Comparison of ENCODE assay signal across 1 cellular context in the genomic region with DNA sequence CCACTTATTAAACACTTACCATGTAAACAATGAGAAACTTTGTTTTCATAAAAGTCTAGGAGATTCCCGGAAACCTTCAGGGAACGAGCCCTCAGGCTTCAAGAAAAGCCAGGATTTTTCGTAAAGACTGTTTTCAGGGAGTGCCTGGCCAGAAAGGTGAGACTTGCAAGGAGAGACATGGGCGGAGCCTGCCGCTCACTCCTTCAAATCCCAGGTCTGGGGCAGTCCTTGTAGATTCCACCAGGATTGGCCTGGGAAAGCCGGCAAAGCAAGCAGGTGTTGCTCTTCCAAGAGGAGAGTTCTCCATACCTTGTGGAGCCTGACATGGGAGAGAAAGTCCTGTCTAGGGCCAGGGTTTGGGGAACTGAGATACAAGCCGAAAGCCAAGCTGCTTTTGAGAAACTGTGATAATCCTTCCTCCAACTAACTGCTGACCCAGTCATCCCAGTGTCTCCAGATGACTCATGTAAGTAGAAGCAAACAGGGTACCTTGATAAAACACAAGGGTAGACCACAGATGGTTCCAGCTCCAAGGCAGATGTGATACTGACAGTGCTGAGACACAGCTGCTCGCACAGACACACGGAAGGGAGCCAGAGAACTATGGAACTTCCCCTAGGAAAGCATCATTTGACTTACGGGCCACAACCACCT.
TF ChIP-seq lines count a peak whose summit lies in the region.

No MANE protein-coding gene starts in this region.

TF ChIP-seq in K562, 482 proteins besides CTCF, POLR2A, EP300 and RAD21 (continued from another document):
- TF ChIP-seq, protein P1, sequence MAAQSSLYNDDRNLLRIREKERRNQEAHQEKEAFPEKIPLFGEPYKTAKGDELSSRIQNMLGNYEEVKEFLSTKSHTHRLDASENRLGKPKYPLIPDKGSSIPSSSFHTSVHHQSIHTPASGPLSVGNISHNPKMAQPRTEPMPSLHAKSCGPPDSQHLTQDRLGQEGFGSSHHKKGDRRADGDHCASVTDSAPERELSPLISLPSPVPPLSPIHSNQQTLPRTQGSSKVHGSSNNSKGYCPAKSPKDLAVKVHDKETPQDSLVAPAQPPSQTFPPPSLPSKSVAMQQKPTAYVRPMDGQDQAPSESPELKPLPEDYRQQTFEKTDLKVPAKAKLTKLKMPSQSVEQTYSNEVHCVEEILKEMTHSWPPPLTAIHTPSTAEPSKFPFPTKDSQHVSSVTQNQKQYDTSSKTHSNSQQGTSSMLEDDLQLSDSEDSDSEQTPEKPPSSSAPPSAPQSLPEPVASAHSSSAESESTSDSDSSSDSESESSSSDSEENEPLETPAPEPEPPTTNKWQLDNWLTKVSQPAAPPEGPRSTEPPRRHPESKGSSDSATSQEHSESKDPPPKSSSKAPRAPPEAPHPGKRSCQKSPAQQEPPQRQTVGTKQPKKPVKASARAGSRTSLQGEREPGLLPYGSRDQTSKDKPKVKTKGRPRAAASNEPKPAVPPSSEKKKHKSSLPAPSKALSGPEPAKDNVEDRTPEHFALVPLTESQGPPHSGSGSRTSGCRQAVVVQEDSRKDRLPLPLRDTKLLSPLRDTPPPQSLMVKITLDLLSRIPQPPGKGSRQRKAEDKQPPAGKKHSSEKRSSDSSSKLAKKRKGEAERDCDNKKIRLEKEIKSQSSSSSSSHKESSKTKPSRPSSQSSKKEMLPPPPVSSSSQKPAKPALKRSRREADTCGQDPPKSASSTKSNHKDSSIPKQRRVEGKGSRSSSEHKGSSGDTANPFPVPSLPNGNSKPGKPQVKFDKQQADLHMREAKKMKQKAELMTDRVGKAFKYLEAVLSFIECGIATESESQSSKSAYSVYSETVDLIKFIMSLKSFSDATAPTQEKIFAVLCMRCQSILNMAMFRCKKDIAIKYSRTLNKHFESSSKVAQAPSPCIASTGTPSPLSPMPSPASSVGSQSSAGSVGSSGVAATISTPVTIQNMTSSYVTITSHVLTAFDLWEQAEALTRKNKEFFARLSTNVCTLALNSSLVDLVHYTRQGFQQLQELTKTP (IDR thresholded peaks at IDR 0.05; ENCODE audit: low read depth in 1 of 2, partially characterized antibody in 2 of 2) = no peak
- peak; percentile 98 for TF ChIP-seq ZNF316 (IDR thresholded peaks at IDR 0.05)
- TF ChIP-seq MCM2 (IDR thresholded peaks at IDR 0.05; ENCODE audit: low read depth) = no peak
- peak; percentile 83 for TF ChIP-seq TAL1 (IDR thresholded peaks at IDR 0.05)
- peak; percentile 39; the same call in 1 of the 2 replicates for TF ChIP-seq ZNF766 (CRISPR knock-in tag; conservative IDR thresholded peaks at IDR 0.05)
- peak; percentile 92 for TF ChIP-seq MAFK (IDR thresholded peaks at IDR 0.05; ENCODE audit: low read length)
- TF ChIP-seq ZKSCAN8 (CRISPR knock-in tag; IDR thresholded peaks at IDR 0.05) = peak; percentile 51; the same call in 1 of the 2 replicates
- peak; percentile 88 for TF ChIP-seq TCF3 (CRISPR knock-in tag; IDR thresholded peaks at IDR 0.05)
- peak; percentile 81 for TF ChIP-seq KLF16 (IDR thresholded peaks at IDR 0.05)
- 0 out of 2 replicates have a peak, but pooled peaks have one; percentile 58 for TF ChIP-seq SMAD4 (CRISPR knock-in tag; conservative IDR thresholded peaks at IDR 0.05)
- TF ChIP-seq CHD2 (IDR thresholded peaks at IDR 0.05; ENCODE audit: low read depth, low read length) = no peak
- peak; percentile 87 for TF ChIP-seq JUND (IDR thresholded peaks at IDR 0.05; ENCODE audit: borderline replicate concordance, low read depth, low read length)
- TF ChIP-seq JUND (tag; IDR thresholded peaks at IDR 0.05; ENCODE audit: borderline replicate concordance, low read depth, low read length) = peak; percentile 89; the same call in 2 of the 3 replicates
- TF ChIP-seq, protein P2, sequence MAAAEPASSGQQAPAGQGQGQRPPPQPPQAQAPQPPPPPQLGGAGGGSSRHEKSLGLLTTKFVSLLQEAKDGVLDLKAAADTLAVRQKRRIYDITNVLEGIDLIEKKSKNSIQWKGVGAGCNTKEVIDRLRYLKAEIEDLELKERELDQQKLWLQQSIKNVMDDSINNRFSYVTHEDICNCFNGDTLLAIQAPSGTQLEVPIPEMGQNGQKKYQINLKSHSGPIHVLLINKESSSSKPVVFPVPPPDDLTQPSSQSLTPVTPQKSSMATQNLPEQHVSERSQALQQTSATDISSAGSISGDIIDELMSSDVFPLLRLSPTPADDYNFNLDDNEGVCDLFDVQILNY (CRISPR knock-in tag; IDR thresholded peaks at IDR 0.05) = no peak
- TF ChIP-seq MAFF (IDR thresholded peaks at IDR 0.05; ENCODE audit: low read length) = peak; percentile 92
- TF ChIP-seq, protein P3, sequence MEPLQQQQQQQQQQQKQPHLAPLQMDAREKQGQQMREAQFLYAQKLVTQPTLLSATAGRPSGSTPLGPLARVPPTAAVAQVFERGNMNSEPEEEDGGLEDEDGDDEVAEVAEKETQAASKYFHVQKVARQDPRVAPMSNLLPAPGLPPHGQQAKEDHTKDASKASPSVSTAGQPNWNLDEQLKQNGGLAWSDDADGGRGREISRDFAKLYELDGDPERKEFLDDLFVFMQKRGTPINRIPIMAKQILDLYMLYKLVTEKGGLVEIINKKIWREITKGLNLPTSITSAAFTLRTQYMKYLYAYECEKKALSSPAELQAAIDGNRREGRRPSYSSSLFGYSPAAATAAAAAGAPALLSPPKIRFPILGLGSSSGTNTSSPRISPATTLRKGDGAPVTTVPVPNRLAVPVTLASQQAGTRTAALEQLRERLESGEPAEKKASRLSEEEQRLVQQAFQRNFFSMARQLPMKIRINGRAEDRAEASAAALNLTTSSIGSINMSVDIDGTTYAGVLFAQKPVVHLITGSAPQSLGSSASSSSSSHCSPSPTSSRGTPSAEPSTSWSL (CRISPR knock-in tag; IDR thresholded peaks at IDR 0.05; ENCODE audit: borderline replicate concordance) = no peak
- TF ChIP-seq, protein P4, sequence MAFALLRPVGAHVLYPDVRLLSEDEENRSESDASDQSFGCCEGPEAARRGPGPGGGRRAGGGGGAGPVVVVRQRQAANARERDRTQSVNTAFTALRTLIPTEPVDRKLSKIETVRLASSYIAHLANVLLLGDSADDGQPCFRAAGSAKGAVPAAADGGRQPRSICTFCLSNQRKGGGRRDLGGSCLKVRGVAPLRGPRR (CRISPR knock-in tag; IDR thresholded peaks at IDR 0.05) = no peak
- TF ChIP-seq NFE2 (IDR thresholded peaks at IDR 0.05; ENCODE audit: low read depth) = peak; percentile 65
- TF ChIP-seq SMARCE1 (IDR thresholded peaks at IDR 0.05) = peak; percentile 67
- peak; percentile 85 for TF ChIP-seq ARID1B (IDR thresholded peaks at IDR 0.05)
- no peak for TF ChIP-seq TFAM (CRISPR knock-in tag; conservative IDR thresholded peaks at IDR 0.05)
- peak; percentile 70 for TF ChIP-seq SMARCA4 (IDR thresholded peaks at IDR 0.05)
- TF ChIP-seq ZEB2 (IDR thresholded peaks at IDR 0.05) = 0 out of 2 replicates have a peak, but pooled peaks have one; percentile 22
- TF ChIP-seq CBFA2T3 (IDR thresholded peaks at IDR 0.05) = peak; percentile 95
- TF ChIP-seq, protein P5, sequence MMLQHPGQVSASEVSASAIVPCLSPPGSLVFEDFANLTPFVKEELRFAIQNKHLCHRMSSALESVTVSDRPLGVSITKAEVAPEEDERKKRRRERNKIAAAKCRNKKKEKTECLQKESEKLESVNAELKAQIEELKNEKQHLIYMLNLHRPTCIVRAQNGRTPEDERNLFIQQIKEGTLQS (IDR thresholded peaks at IDR 0.05) = peak; percentile 76
- TF ChIP-seq, protein P5 (CRISPR knock-in tag; conservative IDR thresholded peaks at IDR 0.05) = no peak
- TF ChIP-seq, protein P6, sequence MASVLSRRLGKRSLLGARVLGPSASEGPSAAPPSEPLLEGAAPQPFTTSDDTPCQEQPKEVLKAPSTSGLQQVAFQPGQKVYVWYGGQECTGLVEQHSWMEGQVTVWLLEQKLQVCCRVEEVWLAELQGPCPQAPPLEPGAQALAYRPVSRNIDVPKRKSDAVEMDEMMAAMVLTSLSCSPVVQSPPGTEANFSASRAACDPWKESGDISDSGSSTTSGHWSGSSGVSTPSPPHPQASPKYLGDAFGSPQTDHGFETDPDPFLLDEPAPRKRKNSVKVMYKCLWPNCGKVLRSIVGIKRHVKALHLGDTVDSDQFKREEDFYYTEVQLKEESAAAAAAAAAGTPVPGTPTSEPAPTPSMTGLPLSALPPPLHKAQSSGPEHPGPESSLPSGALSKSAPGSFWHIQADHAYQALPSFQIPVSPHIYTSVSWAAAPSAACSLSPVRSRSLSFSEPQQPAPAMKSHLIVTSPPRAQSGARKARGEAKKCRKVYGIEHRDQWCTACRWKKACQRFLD (CRISPR knock-in tag; IDR thresholded peaks at IDR 0.05) = peak; percentile 55; the same call in 1 of the 2 replicates
- peak; percentile 91 to 93 for TF ChIP-seq TRIM24 (IDR thresholded peaks at IDR 0.05)
- TF ChIP-seq ZNF583 (CRISPR knock-in tag; IDR thresholded peaks at IDR 0.05) = no peak
- peak; percentile 48 for TF ChIP-seq FOXM1 (IDR thresholded peaks at IDR 0.05; ENCODE audit: low read depth)
- TF ChIP-seq FOXM1 (CRISPR knock-in tag; IDR thresholded peaks at IDR 0.05; ENCODE audit: low read depth) = no peak
- no peak for TF ChIP-seq NFIX (CRISPR knock-in tag; IDR thresholded peaks at IDR 0.05; ENCODE audit: low read depth)
- TF ChIP-seq, protein P7, sequence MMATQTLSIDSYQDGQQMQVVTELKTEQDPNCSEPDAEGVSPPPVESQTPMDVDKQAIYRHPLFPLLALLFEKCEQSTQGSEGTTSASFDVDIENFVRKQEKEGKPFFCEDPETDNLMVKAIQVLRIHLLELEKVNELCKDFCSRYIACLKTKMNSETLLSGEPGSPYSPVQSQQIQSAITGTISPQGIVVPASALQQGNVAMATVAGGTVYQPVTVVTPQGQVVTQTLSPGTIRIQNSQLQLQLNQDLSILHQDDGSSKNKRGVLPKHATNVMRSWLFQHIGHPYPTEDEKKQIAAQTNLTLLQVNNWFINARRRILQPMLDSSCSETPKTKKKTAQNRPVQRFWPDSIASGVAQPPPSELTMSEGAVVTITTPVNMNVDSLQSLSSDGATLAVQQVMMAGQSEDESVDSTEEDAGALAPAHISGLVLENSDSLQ (IDR thresholded peaks at IDR 0.05) = 0 out of 2 replicates have a peak, but pooled peaks have one; percentile 8
- TF ChIP-seq BACH1 (tag; IDR thresholded peaks at IDR 0.05) = peak; percentile 54; the same call in 1 of the 2 replicates
- peak; percentile 81 for TF ChIP-seq NCOR1 (IDR thresholded peaks at IDR 0.05)
- TF ChIP-seq YY1 (IDR thresholded peaks at IDR 0.05; ENCODE audit: borderline replicate concordance in 1 of 3, control insufficient read depth in 1 of 3, extremely low read depth in 1 of 3, insufficient read depth in 3 of 3, insufficient read length in 1 of 3, insufficient replicate concordance in 2 of 3, low read depth in 1 of 3, low read length in 2 of 3) = no peak
- peak; percentile 70; the same call in 1 of the 2 replicates for TF ChIP-seq JUN (IDR thresholded peaks at IDR 0.05; ENCODE audit: borderline replicate concordance, low read depth, low read length)
- no peak for TF ChIP-seq JUN (CRISPR knock-in tag; IDR thresholded peaks at IDR 0.05; ENCODE audit: borderline replicate concordance)
